ENCODE assay signal across 1 cellular context in genomic region chr5:134845852-134846640, GRCh38.
TF ChIP-seq lines count a peak whose summit lies in the region.

C5orf24 (plus strand) TSS chr5:134845968; CDS start chr5:134854901, 8,933 bp downstream.

TF ChIP-seq in HepG2, 621 proteins besides CTCF, POLR2A, EP300 and RAD21 (continued from another document and continues in another):
- TF ChIP-seq ZBTB40 (IDR thresholded peaks at IDR 0.05) (no peak), ZBTB40 (CRISPR knock-in tag; IDR thresholded peaks at IDR 0.05) (0 out of 2 replicates have a peak, but pooled peaks have one; percentile 58), HES4 (CRISPR knock-in tag; IDR thresholded peaks at IDR 0.05; ENCODE audit: borderline replicate concordance) (peak; percentile 86), IRF1 (CRISPR knock-in tag; IDR thresholded peaks at IDR 0.05; ENCODE audit: low read depth) (no peak), SNAPC2 (CRISPR knock-in tag; IDR thresholded peaks at IDR 0.05) (peak; percentile 72; the same call in 1 of the 2 replicates), NR1H2 (CRISPR knock-in tag; IDR thresholded peaks at IDR 0.05; ENCODE audit: borderline replicate concordance, low read depth) (peak; percentile 94), AGO1 (IDR thresholded peaks at IDR 0.05; ENCODE audit: low read depth, low read length, poor library complexity, severe bottlenecking) (peak; percentile 84), BCL6 (CRISPR knock-in tag; IDR thresholded peaks at IDR 0.05) (0 out of 2 replicates have a peak, but pooled peaks have one; percentile 36), REL (CRISPR knock-in tag; conservative IDR thresholded peaks at IDR 0.05) (no peak), KDM5A (IDR thresholded peaks at IDR 0.05; ENCODE audit: borderline replicate concordance, low read length) (0 out of 2 replicates have a peak, but pooled peaks have one; percentile 40), ZNF205 (CRISPR knock-in tag; IDR thresholded peaks at IDR 0.05) (0 out of 2 replicates have a peak, but pooled peaks have one; percentile 24), ZNF33B (CRISPR knock-in tag; IDR thresholded peaks at IDR 0.05) (peak; percentile 23; the same call in 1 of the 2 replicates), ZNF639 (CRISPR knock-in tag; conservative IDR thresholded peaks at IDR 0.05) (peak; percentile 64; the same call in 1 of the 2 replicates), ZBTB25 (CRISPR knock-in tag; IDR thresholded peaks at IDR 0.05) (peak; percentile 61; the same call in 1 of the 2 replicates), ZKSCAN1 (IDR thresholded peaks at IDR 0.05; ENCODE audit: low read length) (no peak), CCDC6 (CRISPR knock-in tag; IDR thresholded peaks at IDR 0.05) (peak; percentile 89), DNMT3B (CRISPR knock-in tag; conservative IDR thresholded peaks at IDR 0.05) (0 out of 2 replicates have a peak, but pooled peaks have one; percentile 61), ZBTB4 (CRISPR knock-in tag; IDR thresholded peaks at IDR 0.05; ENCODE audit: borderline replicate concordance) (no peak), RCOR2 (CRISPR knock-in tag; IDR thresholded peaks at IDR 0.05) (0 out of 2 replicates have a peak, but pooled peaks have one; percentile 13), ZNF790 (CRISPR knock-in tag; IDR thresholded peaks at IDR 0.05; ENCODE audit: borderline replicate concordance) (no peak; the same call in 1 of the 2 replicates), ZNF792 (CRISPR knock-in tag; IDR thresholded peaks at IDR 0.05) (peak; percentile 84)
- TF ChIP-seq, protein P1, sequence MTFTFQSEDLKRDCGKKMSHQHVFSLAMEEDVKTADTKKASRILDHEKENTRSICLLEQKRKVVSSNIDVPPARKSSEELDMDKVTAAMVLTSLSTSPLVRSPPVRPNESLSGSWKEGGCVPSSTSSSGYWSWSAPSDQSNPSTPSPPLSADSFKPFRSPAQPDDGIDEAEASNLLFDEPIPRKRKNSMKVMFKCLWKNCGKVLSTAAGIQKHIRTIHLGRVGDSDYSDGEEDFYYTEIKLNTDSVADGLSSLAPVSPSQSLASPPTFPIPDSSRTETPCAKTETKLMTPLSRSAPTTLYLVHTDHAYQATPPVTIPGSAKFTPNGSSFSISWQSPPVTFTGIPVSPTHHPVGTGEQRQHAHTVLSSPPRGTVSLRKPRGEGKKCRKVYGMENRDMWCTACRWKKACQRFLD (CRISPR knock-in tag; IDR thresholded peaks at IDR 0.05; ENCODE audit: borderline replicate concordance) = peak; percentile 92
- TF ChIP-seq, protein P2, sequence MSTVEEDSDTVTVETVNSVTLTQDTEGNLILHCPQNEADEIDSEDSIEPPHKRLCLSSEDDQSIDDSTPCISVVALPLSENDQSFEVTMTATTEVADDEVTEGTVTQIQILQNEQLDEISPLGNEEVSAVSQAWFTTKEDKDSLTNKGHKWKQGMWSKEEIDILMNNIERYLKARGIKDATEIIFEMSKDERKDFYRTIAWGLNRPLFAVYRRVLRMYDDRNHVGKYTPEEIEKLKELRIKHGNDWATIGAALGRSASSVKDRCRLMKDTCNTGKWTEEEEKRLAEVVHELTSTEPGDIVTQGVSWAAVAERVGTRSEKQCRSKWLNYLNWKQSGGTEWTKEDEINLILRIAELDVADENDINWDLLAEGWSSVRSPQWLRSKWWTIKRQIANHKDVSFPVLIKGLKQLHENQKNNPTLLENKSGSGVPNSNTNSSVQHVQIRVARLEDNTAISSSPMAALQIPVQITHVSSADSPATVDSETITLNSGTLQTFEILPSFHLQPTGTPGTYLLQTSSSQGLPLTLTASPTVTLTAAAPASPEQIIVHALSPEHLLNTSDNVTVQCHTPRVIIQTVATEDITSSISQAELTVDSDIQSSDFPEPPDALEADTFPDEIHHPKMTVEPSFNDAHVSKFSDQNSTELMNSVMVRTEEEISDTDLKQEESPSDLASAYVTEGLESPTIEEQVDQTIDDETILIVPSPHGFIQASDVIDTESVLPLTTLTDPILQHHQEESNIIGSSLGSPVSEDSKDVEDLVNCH (CRISPR knock-in tag; IDR thresholded peaks at IDR 0.05) = no peak
- TF ChIP-seq, protein P3, sequence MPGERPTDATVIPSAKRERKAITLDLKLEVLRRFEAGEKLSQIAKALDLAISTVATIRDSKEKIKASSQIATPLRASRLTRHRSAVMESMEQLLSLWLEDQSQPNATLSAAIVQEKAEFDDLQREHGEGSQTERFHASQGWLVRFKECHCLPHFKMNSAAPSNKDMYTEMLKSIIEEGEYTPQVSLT (CRISPR knock-in tag; IDR thresholded peaks at IDR 0.05; ENCODE audit: borderline replicate concordance, low read depth) = no peak; the same call in 1 of the 2 replicates
- TF ChIP-seq, protein P4, sequence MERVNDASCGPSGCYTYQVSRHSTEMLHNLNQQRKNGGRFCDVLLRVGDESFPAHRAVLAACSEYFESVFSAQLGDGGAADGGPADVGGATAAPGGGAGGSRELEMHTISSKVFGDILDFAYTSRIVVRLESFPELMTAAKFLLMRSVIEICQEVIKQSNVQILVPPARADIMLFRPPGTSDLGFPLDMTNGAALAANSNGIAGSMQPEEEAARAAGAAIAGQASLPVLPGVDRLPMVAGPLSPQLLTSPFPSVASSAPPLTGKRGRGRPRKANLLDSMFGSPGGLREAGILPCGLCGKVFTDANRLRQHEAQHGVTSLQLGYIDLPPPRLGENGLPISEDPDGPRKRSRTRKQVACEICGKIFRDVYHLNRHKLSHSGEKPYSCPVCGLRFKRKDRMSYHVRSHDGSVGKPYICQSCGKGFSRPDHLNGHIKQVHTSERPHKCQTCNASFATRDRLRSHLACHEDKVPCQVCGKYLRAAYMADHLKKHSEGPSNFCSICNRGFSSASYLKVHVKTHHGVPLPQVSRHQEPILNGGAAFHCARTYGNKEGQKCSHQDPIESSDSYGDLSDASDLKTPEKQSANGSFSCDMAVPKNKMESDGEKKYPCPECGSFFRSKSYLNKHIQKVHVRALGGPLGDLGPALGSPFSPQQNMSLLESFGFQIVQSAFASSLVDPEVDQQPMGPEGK (CRISPR knock-in tag; IDR thresholded peaks at IDR 0.05) = peak; percentile 58
- TF ChIP-seq, protein P5, sequence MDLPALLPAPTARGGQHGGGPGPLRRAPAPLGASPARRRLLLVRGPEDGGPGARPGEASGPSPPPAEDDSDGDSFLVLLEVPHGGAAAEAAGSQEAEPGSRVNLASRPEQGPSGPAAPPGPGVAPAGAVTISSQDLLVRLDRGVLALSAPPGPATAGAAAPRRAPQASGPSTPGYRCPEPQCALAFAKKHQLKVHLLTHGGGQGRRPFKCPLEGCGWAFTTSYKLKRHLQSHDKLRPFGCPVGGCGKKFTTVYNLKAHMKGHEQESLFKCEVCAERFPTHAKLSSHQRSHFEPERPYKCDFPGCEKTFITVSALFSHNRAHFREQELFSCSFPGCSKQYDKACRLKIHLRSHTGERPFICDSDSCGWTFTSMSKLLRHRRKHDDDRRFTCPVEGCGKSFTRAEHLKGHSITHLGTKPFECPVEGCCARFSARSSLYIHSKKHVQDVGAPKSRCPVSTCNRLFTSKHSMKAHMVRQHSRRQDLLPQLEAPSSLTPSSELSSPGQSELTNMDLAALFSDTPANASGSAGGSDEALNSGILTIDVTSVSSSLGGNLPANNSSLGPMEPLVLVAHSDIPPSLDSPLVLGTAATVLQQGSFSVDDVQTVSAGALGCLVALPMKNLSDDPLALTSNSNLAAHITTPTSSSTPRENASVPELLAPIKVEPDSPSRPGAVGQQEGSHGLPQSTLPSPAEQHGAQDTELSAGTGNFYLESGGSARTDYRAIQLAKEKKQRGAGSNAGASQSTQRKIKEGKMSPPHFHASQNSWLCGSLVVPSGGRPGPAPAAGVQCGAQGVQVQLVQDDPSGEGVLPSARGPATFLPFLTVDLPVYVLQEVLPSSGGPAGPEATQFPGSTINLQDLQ (CRISPR knock-in tag; IDR thresholded peaks at IDR 0.05) = peak; percentile 75; the same call in 1 of the 2 replicates
